Comparison of ENCODE assay signal across 1 cellular context in the genomic region with DNA sequence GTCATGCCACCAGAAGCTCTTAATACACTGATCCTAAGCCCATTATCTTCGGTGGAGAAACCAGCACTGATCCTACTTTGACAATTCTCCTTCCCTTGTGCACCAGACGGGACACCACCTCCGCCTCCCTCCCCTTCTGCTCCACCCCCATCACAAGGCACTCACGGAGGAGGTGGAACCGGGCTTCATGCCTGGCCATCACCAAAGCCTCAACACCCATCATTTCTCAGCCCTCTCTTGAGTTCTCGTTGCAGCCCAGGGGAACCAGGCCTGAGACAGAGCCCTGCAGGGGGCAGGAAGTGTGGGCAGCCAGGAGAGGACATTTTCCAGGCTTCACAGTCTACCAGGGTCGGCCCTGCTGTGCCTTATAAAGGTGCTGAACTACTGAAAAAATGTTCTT.
TF ChIP-seq lines count a peak whose summit lies in the region.

No MANE protein-coding gene starts in this region.

TF ChIP-seq in GM12878, 131 proteins besides CTCF, POLR2A, EP300 and RAD21 (continued from another document):
- TF ChIP-seq, protein P1, sequence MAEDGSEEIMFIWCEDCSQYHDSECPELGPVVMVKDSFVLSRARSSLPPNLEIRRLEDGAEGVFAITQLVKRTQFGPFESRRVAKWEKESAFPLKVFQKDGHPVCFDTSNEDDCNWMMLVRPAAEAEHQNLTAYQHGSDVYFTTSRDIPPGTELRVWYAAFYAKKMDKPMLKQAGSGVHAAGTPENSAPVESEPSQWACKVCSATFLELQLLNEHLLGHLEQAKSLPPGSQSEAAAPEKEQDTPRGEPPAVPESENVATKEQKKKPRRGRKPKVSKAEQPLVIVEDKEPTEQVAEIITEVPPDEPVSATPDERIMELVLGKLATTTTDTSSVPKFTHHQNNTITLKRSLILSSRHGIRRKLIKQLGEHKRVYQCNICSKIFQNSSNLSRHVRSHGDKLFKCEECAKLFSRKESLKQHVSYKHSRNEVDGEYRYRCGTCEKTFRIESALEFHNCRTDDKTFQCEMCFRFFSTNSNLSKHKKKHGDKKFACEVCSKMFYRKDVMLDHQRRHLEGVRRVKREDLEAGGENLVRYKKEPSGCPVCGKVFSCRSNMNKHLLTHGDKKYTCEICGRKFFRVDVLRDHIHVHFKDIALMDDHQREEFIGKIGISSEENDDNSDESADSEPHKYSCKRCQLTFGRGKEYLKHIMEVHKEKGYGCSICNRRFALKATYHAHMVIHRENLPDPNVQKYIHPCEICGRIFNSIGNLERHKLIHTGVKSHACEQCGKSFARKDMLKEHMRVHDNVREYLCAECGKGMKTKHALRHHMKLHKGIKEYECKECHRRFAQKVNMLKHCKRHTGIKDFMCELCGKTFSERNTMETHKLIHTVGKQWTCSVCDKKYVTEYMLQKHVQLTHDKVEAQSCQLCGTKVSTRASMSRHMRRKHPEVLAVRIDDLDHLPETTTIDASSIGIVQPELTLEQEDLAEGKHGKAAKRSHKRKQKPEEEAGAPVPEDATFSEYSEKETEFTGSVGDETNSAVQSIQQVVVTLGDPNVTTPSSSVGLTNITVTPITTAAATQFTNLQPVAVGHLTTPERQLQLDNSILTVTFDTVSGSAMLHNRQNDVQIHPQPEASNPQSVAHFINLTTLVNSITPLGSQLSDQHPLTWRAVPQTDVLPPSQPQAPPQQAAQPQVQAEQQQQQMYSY (CRISPR knock-in tag; IDR thresholded peaks at IDR 0.05) = no peak
- TF ChIP-seq ZNF24 (IDR thresholded peaks at IDR 0.05) (no peak), TARDBP (IDR thresholded peaks at IDR 0.05; ENCODE audit: borderline replicate concordance) (no peak), ZNF384 (IDR thresholded peaks at IDR 0.05; ENCODE audit: borderline replicate concordance, low read depth, low read length) (no peak), ZNF207 (IDR thresholded peaks at IDR 0.05; ENCODE audit: borderline replicate concordance) (no peak), MTA3 (IDR thresholded peaks at IDR 0.05; ENCODE audit: borderline replicate concordance, low read length) (no peak)
- TF ChIP-seq, protein P2, sequence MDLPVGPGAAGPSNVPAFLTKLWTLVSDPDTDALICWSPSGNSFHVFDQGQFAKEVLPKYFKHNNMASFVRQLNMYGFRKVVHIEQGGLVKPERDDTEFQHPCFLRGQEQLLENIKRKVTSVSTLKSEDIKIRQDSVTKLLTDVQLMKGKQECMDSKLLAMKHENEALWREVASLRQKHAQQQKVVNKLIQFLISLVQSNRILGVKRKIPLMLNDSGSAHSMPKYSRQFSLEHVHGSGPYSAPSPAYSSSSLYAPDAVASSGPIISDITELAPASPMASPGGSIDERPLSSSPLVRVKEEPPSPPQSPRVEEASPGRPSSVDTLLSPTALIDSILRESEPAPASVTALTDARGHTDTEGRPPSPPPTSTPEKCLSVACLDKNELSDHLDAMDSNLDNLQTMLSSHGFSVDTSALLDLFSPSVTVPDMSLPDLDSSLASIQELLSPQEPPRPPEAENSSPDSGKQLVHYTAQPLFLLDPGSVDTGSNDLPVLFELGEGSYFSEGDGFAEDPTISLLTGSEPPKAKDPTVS (IDR thresholded peaks at IDR 0.05; ENCODE audit: low read depth, low read length) = no peak
